In genomic region chr4:48139688-48140087, GRCh38 we compare ENCODE assay signal across 10 cellular contexts. TPM values are rescaled to one million over a fixed set of nuclear protein-coding genes. Genes with fewer than 3 reads are reported as not detected.
DNase-seq lines count a peak whose midpoint lies in the region; ATAC-seq lines count a peak whose summit lies in the region.
"Had no signal": no experiment of that assay in that cellular context is flagged by ENCODE, and none has a peak within 500 bp of the region (broad histone marks: within the 10 kb centered on the region; RNA-seq: fewer than 3 reads in every experiment).

No MANE protein-coding gene starts in this region.

- no peaks in the 10 kb centered on the region for H3K36me3 ChIP-seq in CD4-positive, alpha-beta memory T cell (ENCODE audit: insufficient read depth, low read length)

- peak overlapping the region; percentile 78 to 98 (median 90) for H3K27ac Mint-ChIP-seq in CD4-positive, alpha-beta memory T cell
- peak overlapping the region; percentile 87 for H3K27ac Mint-ChIP-seq in activated CD4-positive, alpha-beta memory T cell treated with anti-CD3 and anti-CD28 coated beads, Interleukin-2, amount 10 ng/mL, durations not matched to agents 7 days and 5 days
- H3K27ac Mint-ChIP-seq in stimulated activated naive B cell treated with anti-CD40 and anti-IgM and Interleukin-4, amounts not matched to agents 10 μg/mL and 1 μg/mL and 100 μg/mL, for 72 hours, result no peak overlapping the region

- ATAC-seq in stimulated activated naive B cell treated with anti-CD40 and anti-IgM and Interleukin-4, amounts not matched to agents 10 μg/mL and 1 μg/mL and 100 μg/mL, for 72 hours (replicated peaks), result no peak
- ATAC-seq in GM19023 (IDR thresholded peaks at IDR 0.05; ENCODE audit: unreplicated experiment), result no peak
- no peak for ATAC-seq in GM21367 (IDR thresholded peaks at IDR 0.05; ENCODE audit: unreplicated experiment)

- H3K4me1 Mint-ChIP-seq in CD4-positive, alpha-beta memory T cell, result peaks cover 51 to 65% (median 57%) of the 10 kb centered on the region in 4 donors
- peaks cover 56% of the 10 kb centered on the region for H3K4me1 Mint-ChIP-seq in activated CD4-positive, alpha-beta memory T cell treated with anti-CD3 and anti-CD28 coated beads, Interleukin-2, amount 10 ng/mL, durations not matched to agents 7 days and 5 days
- H3K4me1 Mint-ChIP-seq in stimulated activated naive B cell treated with anti-CD40 and anti-IgM and Interleukin-4, amounts not matched to agents 10 μg/mL and 1 μg/mL and 100 μg/mL, for 72 hours, result peaks cover 25 to 41% of the 10 kb centered on the region in 2 donors

- H3K27me3 ChIP-seq in CD4-positive, alpha-beta memory T cell (ENCODE audit: insufficient read depth, low read length), result no peaks in the 10 kb centered on the region

- no peaks in the 10 kb centered on the region for H3K36me3 Mint-ChIP-seq in CD4-positive, alpha-beta memory T cell
- no peaks in the 10 kb centered on the region for H3K36me3 Mint-ChIP-seq in activated CD4-positive, alpha-beta memory T cell treated with anti-CD3 and anti-CD28 coated beads, Interleukin-2, amount 10 ng/mL, durations not matched to agents 7 days and 5 days (ENCODE audit: low read depth)
- peaks cover 38 to 70% of the 10 kb centered on the region in 2 donors for H3K36me3 Mint-ChIP-seq in stimulated activated naive B cell treated with anti-CD40 and anti-IgM and Interleukin-4, amounts not matched to agents 10 μg/mL and 1 μg/mL and 100 μg/mL, for 72 hours

- no peaks in the 10 kb centered on the region for H3K27me3 Mint-ChIP-seq in CD4-positive, alpha-beta memory T cell
- no peaks in the 10 kb centered on the region for H3K27me3 Mint-ChIP-seq in activated CD4-positive, alpha-beta memory T cell treated with anti-CD3 and anti-CD28 coated beads, Interleukin-2, amount 10 ng/mL, durations not matched to agents 7 days and 5 days
- no peaks in the 10 kb centered on the region for H3K27me3 Mint-ChIP-seq in stimulated activated naive B cell treated with anti-CD40 and anti-IgM and Interleukin-4, amounts not matched to agents 10 μg/mL and 1 μg/mL and 100 μg/mL, for 72 hours
- H3K27me3 Mint-ChIP-seq: memory B cell had no signal

- DNase-seq in CD4-positive, alpha-beta memory T cell, result peak in 3 of 5 donors; percentile 15 to 47 (median 19)
- DNase-seq in HT1080 (ENCODE audit: low read depth), result peak; percentile 33
- DNase-seq in activated CD4-positive, alpha-beta memory T cell treated with anti-CD3 and anti-CD28 coated beads, Interleukin-2, amount 10 ng/mL, durations not matched to agents 7 days and 5 days, result no peak
- DNase-seq in glomerular visceral epithelial cell (ENCODE audit: extremely low spot score), result peak; percentile 44
- DNase-seq in stimulated activated naive B cell treated with anti-CD40 and anti-IgM and Interleukin-4, amounts not matched to agents 10 μg/mL and 1 μg/mL and 100 μg/mL, for 72 hours, result no peak
- no peak for DNase-seq in NCI-H774 (lab: John Stamatoyannopoulos, UW)
- DNase-seq: NCI-H1092 had no signal

- peaks cover 0 to 1% (median 0%) of the 10 kb centered on the region in 8 donors for H3K9me3 Mint-ChIP-seq in CD4-positive, alpha-beta memory T cell
- H3K9me3 Mint-ChIP-seq in activated CD4-positive, alpha-beta memory T cell treated with anti-CD3 and anti-CD28 coated beads, Interleukin-2, amount 10 ng/mL, durations not matched to agents 7 days and 5 days, result no peaks in the 10 kb centered on the region
- no peaks in the 10 kb centered on the region for H3K9me3 Mint-ChIP-seq in stimulated activated naive B cell treated with anti-CD40 and anti-IgM and Interleukin-4, amounts not matched to agents 10 μg/mL and 1 μg/mL and 100 μg/mL, for 72 hours
- H3K9me3 Mint-ChIP-seq: memory B cell had no signal

- H3K27ac ChIP-seq in CD4-positive, alpha-beta memory T cell (ENCODE audit: low read depth, low read length), result peak overlapping the region; percentile 59

- no peaks in the 10 kb centered on the region for H3K9me3 ChIP-seq in CD4-positive, alpha-beta memory T cell (ENCODE audit: control insufficient read depth in 1 of 2, low read length in 2 of 2)

- H3K4me3 Mint-ChIP-seq in CD4-positive, alpha-beta memory T cell, result peak overlapping the region in 7 of 8 donors; percentile 58 to 83 (median 76)
- no peak overlapping the region for H3K4me3 Mint-ChIP-seq in activated CD4-positive, alpha-beta memory T cell treated with anti-CD3 and anti-CD28 coated beads, Interleukin-2, amount 10 ng/mL, durations not matched to agents 7 days and 5 days
- no peak overlapping the region for H3K4me3 Mint-ChIP-seq in stimulated activated naive B cell treated with anti-CD40 and anti-IgM and Interleukin-4, amounts not matched to agents 10 μg/mL and 1 μg/mL and 100 μg/mL, for 72 hours

- H3K4me1 ChIP-seq in CD4-positive, alpha-beta memory T cell (ENCODE audit: insufficient read depth, low read length), result peaks cover 60% of the 10 kb centered on the region

- CTCF ChIA-PET in CD4-positive, alpha-beta memory T cell (lab: Charles Lee; ENCODE audit: partially characterized antibody), result interaction anchor here (1.0 to 10.0 kb wide), 11 partner anchors 10 to 225 kb away, joined by 3 to 313 read pairs (median 4); partner anchors contain the start of gene NFXL1
- CTCF ChIA-PET in activated CD4-positive, alpha-beta memory T cell treated with anti-CD3 and anti-CD28 coated beads, Interleukin-2, amount 10 ng/mL, durations not matched to agents 7 days and 5 days (lab: Charles Lee), result interaction anchor here (1.0 to 5.9 kb wide), 8 partner anchors 10 to 206 kb away, joined by 3 to 114 read pairs (median 5); no protein-coding TSS in a partner anchor

- no peak overlapping the region for H3K4me3 ChIP-seq in CD4-positive, alpha-beta memory T cell (ENCODE audit: low read length in 2 of 2)

- intact Hi-C loops in CD4-positive, alpha-beta memory T cell (cut with micrococcal nuclease), result loop anchor here (2.0 to 10.0 kb wide), 4 partner anchors 53 to 675 kb away; partner anchors contain the start of genes COMMD8, FRYL and NFXL1

- POLR2A ChIA-PET in CD4-positive, alpha-beta memory T cell (lab: Charles Lee; ENCODE audit: partially characterized antibody), result interaction anchor here (0.8 to 7.7 kb wide), 4 partner anchors 10 to 96 kb away, joined by 3 to 145 read pairs (median 8); no protein-coding TSS in a partner anchor
- POLR2A ChIA-PET in activated CD4-positive, alpha-beta memory T cell treated with anti-CD3 and anti-CD28 coated beads, Interleukin-2, amount 10 ng/mL, durations not matched to agents 7 days and 5 days (lab: Charles Lee), result interaction anchor here (1.0 to 4.4 kb wide), 3 partner anchors 11 to 93 kb away, joined by 5 to 77 read pairs (median 7); no protein-coding TSS in a partner anchor

RNA-seq across cellular contexts. Expression of gene TXK, which starts 5.6 kb away (rescaled TPM):
- 10 to 100 TPM; 44.8 to 48.7 TPM for total RNA-seq in CD4-positive, alpha-beta memory T cell
- polyA plus RNA-seq in CD4-positive, alpha-beta memory T cell, result 10 to 100 TPM; 53.3 to 54.0 TPM
- total RNA-seq in HT1080 (2014; rRNA removed; shearing (Covaris generic)), result 0.06 and 0.07 TPM in 2 replicates
- 0.07 and 0.09 TPM in 2 replicates for polyA plus RNA-seq in HT1080 (2015; cell fraction: cytosol; rRNA removed)
- 0.77 TPM in 1 of 2 replicates, not detected in the other for polyA plus RNA-seq in HT1080 (2015; cell fraction: nucleus; rRNA removed)
- total RNA-seq in activated CD4-positive, alpha-beta memory T cell treated with anti-CD3 and anti-CD28 coated beads, Interleukin-2, amount 10 ng/mL, durations not matched to agents 7 days and 5 days, result 10 to 100 TPM; 15.2 to 18.5 TPM

Comparison
In these comparisons a context has a peak if more than half of its experiments do, and no peak if none do; other contexts are left out.
1. DNase-seq: peak in CD4-positive, alpha-beta memory T cell (3 of 5), HT1080 (single experiment) and glomerular visceral epithelial cell (single experiment); none in activated CD4-positive, alpha-beta memory T cell treated with anti-CD3 and anti-CD28 coated beads, Interleukin-2, amount 10 ng/mL, durations not matched to agents 7 days and 5 days (single experiment), stimulated activated naive B cell treated with anti-CD40 and anti-IgM and Interleukin-4, amounts not matched to agents 10 μg/mL and 1 μg/mL and 100 μg/mL, for 72 hours (single experiment) and NCI-H774 (single experiment).
2. H3K4me3 Mint-ChIP-seq: peak in CD4-positive, alpha-beta memory T cell (7 of 8); none in activated CD4-positive, alpha-beta memory T cell treated with anti-CD3 and anti-CD28 coated beads, Interleukin-2, amount 10 ng/mL, durations not matched to agents 7 days and 5 days (single experiment) and stimulated activated naive B cell treated with anti-CD40 and anti-IgM and Interleukin-4, amounts not matched to agents 10 μg/mL and 1 μg/mL and 100 μg/mL, for 72 hours (0 of 2).
3. RNA of gene TXK, which starts 5.6 kb away (total RNA-seq): 44.8 to 48.7 TPM in CD4-positive, alpha-beta memory T cell and 15.2 to 18.5 TPM in activated CD4-positive, alpha-beta memory T cell treated with anti-CD3 and anti-CD28 coated beads, Interleukin-2, amount 10 ng/mL, durations not matched to agents 7 days and 5 days; 0.06 to 0.07 TPM in HT1080; every median in the first group is over 10 times any median in the second.